Comparison of ENCODE assay signal across 7 cellular contexts in genomic region chr20:62816031-62816878, GRCh38. TPM values are rescaled to one million over a fixed set of nuclear protein-coding genes. Genes with fewer than 3 reads are reported as not detected.
DNase-seq lines count a peak whose midpoint lies in the region; ATAC-seq and TF ChIP-seq lines count a peak whose summit lies in the region.

No MANE protein-coding gene starts in this region.

- peaks cover 15% of the 10 kb centered on the region for H3K27me3 Mint-ChIP-seq in endodermal cell (ENCODE audit: insufficient read depth)

- peak overlapping the region; percentile 65 for H3K4me2 ChIP-seq in parathyroid adenoma (ENCODE audit: low read length)

- peak overlapping the region; percentile 58 for H2AFZ ChIP-seq in parathyroid adenoma

- no peaks in the 10 kb centered on the region for H3K9me3 Mint-ChIP-seq in endodermal cell

- DNase-seq in COLO829 (ENCODE audit: low spot score) (peak; percentile 69), endodermal cell (peak; percentile 94), LoVo (ENCODE audit: low spot score) (no peak), RKO (ENCODE audit: low spot score) (no peak), sciatic nerve (ENCODE audit: low spot score) (no peak)
- no peak for DNase-seq in Jurkat, Clone E6-1 (ENCODE audit: low read depth, low spot score)

- H3K9me3 ChIP-seq in endodermal cell (ENCODE audit: control insufficient read depth, low read length) (no peaks in the 10 kb centered on the region), parathyroid adenoma (ENCODE audit: control insufficient read depth, low read length) (no peaks in the 10 kb centered on the region)

- intact Hi-C loops in sciatic nerve (cut with DNase I): no loop called here

- peaks cover 14% of the 10 kb centered on the region for H3K4me1 Mint-ChIP-seq in endodermal cell

- peaks cover 4% of the 10 kb centered on the region for H3K36me3 Mint-ChIP-seq in endodermal cell (ENCODE audit: low read depth)

- peaks cover 4% of the 10 kb centered on the region for H3K36me3 ChIP-seq in endodermal cell (ENCODE audit: control insufficient read depth, insufficient read depth, low read length)
- H3K36me3 ChIP-seq in parathyroid adenoma (ENCODE audit: control insufficient read depth, insufficient read depth, low read length): no peaks in the 10 kb centered on the region

- TF ChIP-seq CTCF in endodermal cell (conservative IDR thresholded peaks at IDR 0.05): no peak
- TF ChIP-seq CTCF in parathyroid adenoma (IDR thresholded peaks at IDR 0.05): no peak

- H3K27ac Mint-ChIP-seq in endodermal cell: peak overlapping the region; percentile 92

- no peaks in the 10 kb centered on the region for H3K4me1 ChIP-seq in endodermal cell (ENCODE audit: control insufficient read depth, insufficient read depth, low read length)
- peaks cover 19% of the 10 kb centered on the region for H3K4me1 ChIP-seq in parathyroid adenoma

- no peaks in the 10 kb centered on the region for H3K79me2 ChIP-seq in parathyroid adenoma

- H3K27me3 ChIP-seq in endodermal cell (ENCODE audit: control insufficient read depth, insufficient read depth, low read length, poor library complexity, severe bottlenecking) (no peaks in the 10 kb centered on the region), parathyroid adenoma (ENCODE audit: control insufficient read depth, insufficient read depth, low read length) (no peaks in the 10 kb centered on the region)

- H3K9ac ChIP-seq in endodermal cell (ENCODE audit: extremely low read depth, low read length, poor library complexity, severe bottlenecking) (peak overlapping the region; percentile 80), parathyroid adenoma (no peak overlapping the region)

- WGBS in endodermal cell (ENCODE audit: insufficient coverage in 1 of 2, insufficient read length in 1 of 2), 2 experiments: 1 to 3% methylated on average over 32 to 56 of the region's 56 CpGs

- peak overlapping the region; percentile 54 for H3K4me3 Mint-ChIP-seq in endodermal cell

- peak overlapping the region; percentile 21; the same call in 1 of the 2 replicates for H3K4me3 ChIP-seq in Jurkat, Clone E6-1 (ENCODE audit: low read length)
- H3K4me3 ChIP-seq in endodermal cell (ENCODE audit: low read length) (peak overlapping the region; percentile 79), parathyroid adenoma (ENCODE audit: low read depth, low read length) (no peak overlapping the region)

- H3K27ac ChIP-seq in endodermal cell (ENCODE audit: low read depth, low read length): no peak overlapping the region
- no peak overlapping the region for H3K27ac ChIP-seq in parathyroid adenoma

- ATAC-seq in sciatic nerve: no peak

RNA-seq across cellular contexts. Expression of gene COL9A3, which starts 0.6 kb away (rescaled TPM):
- 18.6 TPM for polyA plus RNA-seq in Jurkat, Clone E6-1 (2012; ENCODE audit: insufficient read depth, insufficient read length)
- total RNA-seq in endodermal cell (100 to 1,000 TPM in 1 of 2 donors, 10 to 100 TPM in 1; 48.9 to 133 TPM), sciatic nerve (69.6 TPM)
- 71.6 TPM for polyA plus RNA-seq in endodermal cell (2013, experiment 1 of 2)
- 66.6 TPM for polyA plus RNA-seq in endodermal cell (2013, experiment 2 of 2)

RNA-seq across cellular contexts. Expression of gene OGFR, which starts 11.6 kb away (rescaled TPM):
- 50.7 TPM for polyA plus RNA-seq in Jurkat, Clone E6-1 (2012; ENCODE audit: insufficient read depth, insufficient read length)
- total RNA-seq in endodermal cell (10 to 100 TPM; 28.1 to 28.5 TPM), sciatic nerve (52.7 TPM)
- polyA plus RNA-seq in endodermal cell (2013, experiment 1 of 2): 23.9 TPM
- 19.5 TPM for polyA plus RNA-seq in endodermal cell (2013, experiment 2 of 2)

RNA-seq across cellular contexts. Expression of gene MRGBP, which starts 20.0 kb away (rescaled TPM):
- polyA plus RNA-seq in Jurkat, Clone E6-1 (2012; ENCODE audit: insufficient read depth, insufficient read length): 27.3 TPM
- total RNA-seq in endodermal cell (10 to 100 TPM; 14.3 to 18.7 TPM), sciatic nerve (10.4 TPM)
- 18.3 TPM for polyA plus RNA-seq in endodermal cell (2013, experiment 1 of 2)
- polyA plus RNA-seq in endodermal cell (2013, experiment 2 of 2): 18.5 TPM

RNA-seq across cellular contexts. Expression of gene TCFL5, which starts 45.4 kb away (rescaled TPM):
- polyA plus RNA-seq in Jurkat, Clone E6-1 (2012; ENCODE audit: insufficient read depth, insufficient read length): 22.1 TPM
- 10 to 100 TPM; 15.8 to 17.4 TPM for total RNA-seq in endodermal cell
- polyA plus RNA-seq in endodermal cell (2013, experiment 1 of 2): 21.1 TPM
- polyA plus RNA-seq in endodermal cell (2013, experiment 2 of 2): 22.4 TPM
- total RNA-seq in sciatic nerve: 14.6 TPM

Comparison
In these comparisons a context has a peak if more than half of its experiments do, and no peak if none do; other contexts are left out.
1. DNase-seq: peak in COLO829 (single experiment) and endodermal cell (single experiment); none in Jurkat, Clone E6-1 (single experiment), LoVo (single experiment), RKO (single experiment) and sciatic nerve (single experiment).